In the genomic region with DNA sequence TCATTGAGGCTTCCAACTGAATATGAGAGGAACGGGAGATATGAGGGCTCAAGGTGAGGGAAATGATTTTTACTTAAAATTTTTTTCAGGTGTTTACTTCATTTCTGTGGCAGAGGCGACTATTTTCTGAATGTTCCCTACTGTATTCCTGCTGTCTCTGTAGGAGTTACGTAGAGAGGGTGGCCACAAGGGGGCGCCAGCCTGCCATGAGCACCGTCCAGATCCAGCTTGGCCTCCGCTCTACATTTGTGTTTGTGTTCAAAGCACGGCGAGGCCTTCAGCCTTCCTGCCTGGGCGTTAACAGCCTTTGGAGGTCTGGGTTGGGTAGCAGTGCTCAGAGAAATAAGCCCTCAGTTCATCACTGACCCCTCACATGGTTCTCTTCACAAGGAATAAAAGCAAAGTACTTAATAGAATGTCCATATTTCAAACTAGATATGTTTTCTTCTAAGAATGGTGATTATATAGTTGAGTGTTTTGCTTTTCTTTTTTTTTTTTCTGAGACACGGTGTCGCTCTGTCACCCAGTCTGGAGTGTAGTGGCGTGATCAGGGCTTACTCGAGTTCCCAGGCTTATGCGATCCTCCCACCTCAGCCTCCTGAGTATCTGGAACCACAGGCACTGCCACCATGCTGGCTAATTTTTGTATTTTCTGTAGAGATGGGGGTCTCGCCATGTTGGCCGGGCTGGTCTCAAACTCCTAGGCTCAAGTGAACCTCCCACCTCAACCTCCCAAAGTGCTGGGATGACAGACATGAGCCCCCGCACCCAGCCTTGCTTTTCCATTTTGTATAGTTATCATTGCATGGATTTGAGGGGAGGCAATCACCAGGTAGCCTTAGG, we compare ENCODE assay signal across 1 cellular context.
TF ChIP-seq lines count a peak whose summit lies in the region.

No MANE protein-coding gene starts in this region.

TF ChIP-seq in neural cell, 6 proteins besides CTCF, POLR2A, EP300 and RAD21 (continued from another document):
- TF ChIP-seq POLR2AphosphoS5 (IDR thresholded peaks at IDR 0.05): no peak
- TF ChIP-seq MXI1 (conservative IDR thresholded peaks at IDR 0.05; ENCODE audit: poor library complexity, severe bottlenecking): no peak
